ENCODE assay signal across 8 cellular contexts in the genomic region with DNA sequence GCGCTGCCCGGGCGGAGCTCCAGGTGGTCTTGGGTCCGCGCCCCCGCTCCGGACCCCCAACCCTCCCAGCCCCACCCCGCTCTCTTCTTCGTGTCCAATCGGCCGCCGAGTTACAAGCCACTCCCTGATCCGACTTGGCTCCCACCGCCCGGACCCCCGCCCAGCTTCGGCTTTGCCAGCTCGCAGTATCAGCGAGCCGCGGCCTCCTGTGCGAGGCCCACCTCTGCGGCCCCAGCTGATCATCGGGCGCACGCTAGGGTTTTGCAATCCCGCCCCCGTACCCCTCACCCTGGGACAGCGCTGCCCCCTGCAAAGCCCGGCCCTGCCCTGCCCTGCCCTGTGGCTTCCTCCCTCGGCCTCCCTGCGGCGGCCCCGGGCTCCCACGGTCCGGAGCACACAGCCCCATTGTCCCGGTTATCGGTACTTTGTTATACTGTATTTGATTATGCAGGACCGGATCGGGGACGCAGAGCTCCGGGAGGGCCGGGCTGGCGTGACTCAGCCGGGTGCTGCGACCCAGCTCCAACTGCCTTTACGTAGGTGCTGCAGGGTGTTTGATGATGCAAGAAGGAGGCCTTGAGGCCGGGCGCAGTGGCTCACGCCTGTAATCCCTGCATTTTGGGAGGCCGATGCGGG. TPM values are rescaled to one million over a fixed set of nuclear protein-coding genes. Genes with fewer than 3 reads are reported as not detected.
DNase-seq lines count a peak whose midpoint lies in the region; ATAC-seq and TF ChIP-seq lines count a peak whose summit lies in the region.

No MANE protein-coding gene starts in this region.

- DNase-seq in EL (peak; percentile 64), SK-N-DZ (ENCODE audit: low spot score) (peak; percentile 83), ascending aorta (ENCODE audit: low spot score in 2 of 2) (no peak), iPS-NIHi11 (ENCODE audit: low spot score) (peak; percentile 99), cortex of kidney (lab: John Stamatoyannopoulos, UW) (no peak)
- DNase-seq in stimulated activated CD4-positive, alpha-beta T cell treated with anti-CD3 and anti-CD28 coated beads, Interleukin-4, amount 100 ng/mL, for 24 hours: peak; percentile 40

- H3K36me3 ChIP-seq in ascending aorta: peaks cover 3% of the 10 kb centered on the region in 2 donors

- no peaks in the 10 kb centered on the region for H3K9me3 ChIP-seq in ascending aorta

- H3K27ac ChIP-seq in ascending aorta: no peak overlapping the region

- peak overlapping the region; percentile 55 to 59 for H3K4me3 ChIP-seq in ascending aorta

- peaks cover 10% of the 10 kb centered on the region for H3K27me3 ChIP-seq in ascending aorta

- intact Hi-C loops in ascending aorta (cut with DNase I): no loop called here

- peak; percentile 6 for ATAC-seq in HG03280 (IDR thresholded peaks at IDR 0.05; ENCODE audit: unreplicated experiment)
- no peak for ATAC-seq in HG03469 (IDR thresholded peaks at IDR 0.05; ENCODE audit: unreplicated experiment)

- TF ChIP-seq CTCF in ascending aorta (IDR thresholded peaks at IDR 0.05): no peak

- H3K4me1 ChIP-seq in ascending aorta: peaks cover 6 to 8% of the 10 kb centered on the region in 2 donors

RNA-seq across cellular contexts. Expression of a gene that starts 0.6 kb away (rescaled TPM):
- polyA plus RNA-seq in SK-N-DZ (2014; cell fraction: cytosol; rRNA removed): 35.3 and 41.9 TPM in 2 replicates
- 421 and 484 TPM in 2 replicates for polyA plus RNA-seq in SK-N-DZ (2014; cell fraction: nucleus; rRNA removed)
- 0.75 TPM for total RNA-seq in ascending aorta

RNA-seq across cellular contexts. Expression of a gene that starts 10.1 kb away (rescaled TPM):
- 2.2 and 5.2 TPM in 2 replicates for polyA plus RNA-seq in SK-N-DZ (2014; cell fraction: cytosol; rRNA removed)
- polyA plus RNA-seq in SK-N-DZ (2014; cell fraction: nucleus; rRNA removed): 11.2 and 13.7 TPM in 2 replicates
- total RNA-seq in ascending aorta: not detected

RNA-seq across cellular contexts. Expression of a gene that starts 14.8 kb away (rescaled TPM):
- 4.3 and 4.4 TPM in 2 replicates for polyA plus RNA-seq in SK-N-DZ (2014; cell fraction: cytosol; rRNA removed)
- polyA plus RNA-seq in SK-N-DZ (2014; cell fraction: nucleus; rRNA removed): 6.4 and 16.1 TPM in 2 replicates
- 3.9 TPM for total RNA-seq in ascending aorta

RNA-seq across cellular contexts. Expression of a gene that starts 34.9 kb away (rescaled TPM):
- 41.5 and 75.3 TPM in 2 replicates for polyA plus RNA-seq in SK-N-DZ (2014; cell fraction: cytosol; rRNA removed)
- 354 and 380 TPM in 2 replicates for polyA plus RNA-seq in SK-N-DZ (2014; cell fraction: nucleus; rRNA removed)
- 161 TPM for total RNA-seq in ascending aorta

RNA-seq across cellular contexts. Expression of a gene that starts 40.0 kb away (rescaled TPM):
- polyA plus RNA-seq in SK-N-DZ (2014; cell fraction: cytosol; rRNA removed): 9.4 and 9.5 TPM in 2 replicates
- polyA plus RNA-seq in SK-N-DZ (2014; cell fraction: nucleus; rRNA removed): 3.3 and 8.6 TPM in 2 replicates
- total RNA-seq in ascending aorta: 1.3 TPM

Comparison
In these comparisons a context has a peak if more than half of its experiments do, and no peak if none do; other contexts are left out.
1. DNase-seq: peak in EL (single experiment), SK-N-DZ (single experiment), iPS-NIHi11 (single experiment) and stimulated activated CD4-positive, alpha-beta T cell treated with anti-CD3 and anti-CD28 coated beads, Interleukin-4, amount 100 ng/mL, for 24 hours (single experiment); none in ascending aorta (0 of 2) and cortex of kidney (single experiment).